Comparison of ENCODE assay signal across 8 cellular contexts in genomic region chr6:41027251-41027650, GRCh38. TPM values are rescaled to one million over a fixed set of nuclear protein-coding genes. Genes with fewer than 3 reads are reported as not detected.
DNase-seq lines count a peak whose midpoint lies in the region; ATAC-seq and TF ChIP-seq lines count a peak whose summit lies in the region.

No MANE protein-coding gene starts in this region.

- no peak for TF ChIP-seq POLR2A in Peyer's patch (IDR thresholded peaks at IDR 0.05)

- H3K27ac ChIP-seq in Peyer's patch (peak overlapping the region in 1 of 4 donors; percentile 75), PC-9 (no peak overlapping the region)

- peaks cover 20% of the 10 kb centered on the region for H3K4me1 ChIP-seq in mononuclear cell (ENCODE audit: insufficient read depth, low read length)
- H3K4me1 ChIP-seq in Peyer's patch, result peaks cover 0 to 15% (median 7%) of the 10 kb centered on the region in 4 donors
- 0 out of 2 replicates have a peak, but pooled peaks cover 4% of the 10 kb centered on the region for H3K4me1 ChIP-seq in PC-9 (replicated peaks; ENCODE audit: insufficient read depth)

- ATAC-seq in stimulated activated naive CD8-positive, alpha-beta T cell treated with anti-CD3 and anti-CD28 coated beads, Interleukin-15, Interleukin-2, amounts not matched to agents 100 U/mL and 50 U/mL, for 24 hours, result no peak
- ATAC-seq in GM21447 (IDR thresholded peaks at IDR 0.05; ENCODE audit: unreplicated experiment), result no peak

- H3K27me3 Mint-ChIP-seq in stimulated activated naive CD8-positive, alpha-beta T cell treated with anti-CD3 and anti-CD28 coated beads, Interleukin-15, Interleukin-2, amounts not matched to agents 100 ng/mL and 50 ng/mL, for 24 hours, result no peaks in the 10 kb centered on the region

- intact Hi-C loops in PC-9 (cut with micrococcal nuclease; ENCODE audit: unreplicated experiment), result loop anchor here (1.0 to 5.0 kb wide), 2 partner anchors 40 to 132 kb away; no protein-coding TSS in a partner anchor

- CTCF ChIA-PET in PC-9 (lab: Charles Lee), result interaction anchor here (0.6 to 1.9 kb wide), 4 partner anchors 9 to 37 kb away, joined by 3 to 9 read pairs (median 4); partner anchors contain the start of gene UNC5CL

- no peak overlapping the region for H2AFZ ChIP-seq in PC-9

- no peaks in the 10 kb centered on the region for H3K9me3 Mint-ChIP-seq in stimulated activated naive CD8-positive, alpha-beta T cell treated with anti-CD3 and anti-CD28 coated beads, Interleukin-15, Interleukin-2, amounts not matched to agents 100 ng/mL and 50 ng/mL, for 24 hours

- H3K9me2 ChIP-seq in PC-9 (ENCODE audit: insufficient read depth), result no peaks in the 10 kb centered on the region

- POLR2A ChIA-PET in PC-9 (lab: Charles Lee; ENCODE audit: unreplicated experiment), result interaction anchor here (0.5 kb wide), 1 partner anchor 132 kb away, joined by 5 read pairs; no protein-coding TSS in a partner anchor

- H3K4me3 ChIP-seq in astrocyte of the spinal cord (ENCODE audit: low read depth, low read length) (peak overlapping the region; percentile 40), mononuclear cell (ENCODE audit: low read length) (peak overlapping the region; percentile 50), Peyer's patch (peak overlapping the region in 2 of 4 donors; percentile 32 to 52), PC-9 (no peak overlapping the region)

- no peaks in the 10 kb centered on the region for H3K79me2 ChIP-seq in PC-9 (ENCODE audit: low read depth)

- no peak for DNase-seq in stimulated activated naive CD8-positive, alpha-beta T cell treated with anti-CD3 and anti-CD28 coated beads, Interleukin-15, Interleukin-2, amounts not matched to agents 100 U/mL and 50 U/mL, for 24 hours
- DNase-seq in astrocyte of the spinal cord (ENCODE audit: low read depth, low spot score) (no peak), Peyer's patch (no peak), PC-9 (no peak)
- DNase-seq in activated CD4-positive, alpha-beta T cell treated with anti-CD3 and anti-CD28 coated beads for 48 hours, result no peak

- H3K36me3 Mint-ChIP-seq in stimulated activated naive CD8-positive, alpha-beta T cell treated with anti-CD3 and anti-CD28 coated beads, Interleukin-15, Interleukin-2, amounts not matched to agents 100 ng/mL and 50 ng/mL, for 24 hours (ENCODE audit: low read depth), result no peaks in the 10 kb centered on the region

- H3K9me3 ChIP-seq in mononuclear cell (ENCODE audit: low read depth, low read length) (no peaks in the 10 kb centered on the region), Peyer's patch (no peaks in the 10 kb centered on the region), PC-9 (ENCODE audit: insufficient read depth, low read depth) (no peaks in the 10 kb centered on the region)

- H3K27me3 ChIP-seq in mononuclear cell (ENCODE audit: insufficient read depth, low read length) (no peaks in the 10 kb centered on the region), Peyer's patch (no peaks in the 10 kb centered on the region), PC-9 (ENCODE audit: insufficient read depth, low read depth) (no peaks in the 10 kb centered on the region; the same call in 1 of the 2 replicates)

- peak overlapping the region; percentile 86 for H3K27ac Mint-ChIP-seq in stimulated activated naive CD8-positive, alpha-beta T cell treated with anti-CD3 and anti-CD28 coated beads, Interleukin-15, Interleukin-2, amounts not matched to agents 100 ng/mL and 50 ng/mL, for 24 hours

- peaks cover 20% of the 10 kb centered on the region for H3K4me1 Mint-ChIP-seq in stimulated activated naive CD8-positive, alpha-beta T cell treated with anti-CD3 and anti-CD28 coated beads, Interleukin-15, Interleukin-2, amounts not matched to agents 100 ng/mL and 50 ng/mL, for 24 hours (ENCODE audit: low read depth)

- peak overlapping the region; percentile 85 for H3K4me3 Mint-ChIP-seq in stimulated activated naive CD8-positive, alpha-beta T cell treated with anti-CD3 and anti-CD28 coated beads, Interleukin-15, Interleukin-2, amounts not matched to agents 100 ng/mL and 50 ng/mL, for 24 hours

- in situ Hi-C loops in astrocyte of the spinal cord (cut with HindIII; ENCODE audit: low sequenced_read_pairs), result no loop called here

- no peaks in the 10 kb centered on the region for H3F3A ChIP-seq in PC-9 (ENCODE audit: insufficient read depth, low read depth)

- no peak overlapping the region for H3K4me2 ChIP-seq in PC-9

- TF ChIP-seq CTCF in astrocyte of the spinal cord (IDR thresholded peaks at IDR 0.05; ENCODE audit: low read depth, low read length) (no peak), Peyer's patch (IDR thresholded peaks at IDR 0.05) (no peak), PC-9 (conservative IDR thresholded peaks at IDR 0.05) (no peak)

- no peaks in the 10 kb centered on the region for H3K36me3 ChIP-seq in Peyer's patch
- no peaks in the 10 kb centered on the region for H3K36me3 ChIP-seq in PC-9 (ENCODE audit: low read depth)

- no peaks in the 10 kb centered on the region for H4K20me1 ChIP-seq in PC-9 (ENCODE audit: insufficient read depth)

- no TSS peak for BruUV-seq in PC-9 (replicated peaks; lab: Mats Ljungman, UMichigan)

RNA-seq across cellular contexts. Expression of gene UNC5CL, which starts 11.8 kb away (rescaled TPM):
- 1.2 TPM for total RNA-seq in mononuclear cell
- 10 to 100 TPM in 3 of 4 donors, 1 to 10 TPM in 1; 8.3 to 34.6 (median 28.4) TPM for total RNA-seq in Peyer's patch
- total RNA-seq in PC-9 (2021), result 1.7 and 2.1 TPM in 2 replicates

RNA-seq across cellular contexts. Expression of gene TSPO2, which starts 15.0 kb away (rescaled TPM):
- not detected for total RNA-seq in mononuclear cell
- not detected for total RNA-seq in Peyer's patch
- total RNA-seq in PC-9 (2021), result not detected in 2 replicates

RNA-seq across cellular contexts. Expression of gene APOBEC2, which starts 25.8 kb away (rescaled TPM):
- total RNA-seq in mononuclear cell (not detected), Peyer's patch (1 to 10 TPM in 1 of 4 donors, not detected in 3; 1.1 TPM), PC-9 (2021) (not detected in 2 replicates)

RNA-seq across cellular contexts. Expression of gene OARD1, which starts 44.9 kb away (rescaled TPM):
- total RNA-seq in mononuclear cell (28.2 TPM), Peyer's patch (10 to 100 TPM; 33.3 to 49.5 (median 39.6) TPM), PC-9 (2021) (30.7 and 35.0 TPM in 2 replicates)

RNA-seq across cellular contexts. Expression of gene NFYA, which starts 45.5 kb away (rescaled TPM):
- total RNA-seq in mononuclear cell, result 16.6 TPM
- total RNA-seq in Peyer's patch, result 10 to 100 TPM; 22.9 to 27.5 (median 23.4) TPM
- 27.3 and 31.9 TPM in 2 replicates for total RNA-seq in PC-9 (2021)
